In genomic region chr16:24987304-24988136, GRCh38 we compare ENCODE assay signal across 1 cellular context.
TF ChIP-seq lines count a peak whose summit lies in the region.

No MANE protein-coding gene starts in this region.

TF ChIP-seq in IMR-90, 13 proteins besides CTCF, POLR2A, EP300 and RAD21:
- TF ChIP-seq FOS (IDR thresholded peaks at IDR 0.05; ENCODE audit: low read depth, low read length) (peak; percentile 68), CEBPB (IDR thresholded peaks at IDR 0.05; ENCODE audit: low read depth, low read length) (peak; percentile 79)
